24 cellular contexts compared by ENCODE assay signal in genomic region chr17:63547083-63547523, GRCh38. TPM values are rescaled to one million over a fixed set of nuclear protein-coding genes. Genes with fewer than 3 reads are reported as not detected.
"Had no signal": no experiment of that assay in that cellular context is flagged by ENCODE, and none has a peak within 500 bp of the region (broad histone marks: within the 10 kb centered on the region; RNA-seq: fewer than 3 reads in every experiment).

No MANE protein-coding gene starts in this region.

- H3K9me3 ChIP-seq: MG63, SJSA1 had no signal

- DNase-seq: Karpas-422, KG1, MG63, NCI-H1092, NCI-H1105 treated with DMSO at 0.1 percent for 48 hours, NCI-H1417 treated with DMSO at 0.1 percent for 48 hours, NCI-H146, NCI-H1694 treated with DMSO at 0.1 percent for 48 hours, NCI-H1930, NCI-H2081, NCI-H2107, NCI-H226, NCI-H446, NCI-H510A, NCI-H524 treated with DMSO at 0.1 percent for 48 hours, NCI-H69, NCI-H774, Right ventricle myocardium superior, RPMI8226, SIG-M5 had no signal

- H3K27me3 ChIP-seq: MG63, SJSA1 had no signal

- H3K27ac ChIP-seq: SJSA1, SK-N-MC had no signal

- H3K4me3 ChIP-seq: MG63, SJSA1, SK-N-MC had no signal

- FAIRE-seq: RCC 7860 had no signal

RNA-seq across cellular contexts. Expression of gene KCNH6, which starts 23.9 kb away (rescaled TPM):
- total RNA-seq: HT1080, Right ventricle myocardium superior, SJSA1 had no signal
